14 cellular contexts compared by ENCODE assay signal in the genomic region with DNA sequence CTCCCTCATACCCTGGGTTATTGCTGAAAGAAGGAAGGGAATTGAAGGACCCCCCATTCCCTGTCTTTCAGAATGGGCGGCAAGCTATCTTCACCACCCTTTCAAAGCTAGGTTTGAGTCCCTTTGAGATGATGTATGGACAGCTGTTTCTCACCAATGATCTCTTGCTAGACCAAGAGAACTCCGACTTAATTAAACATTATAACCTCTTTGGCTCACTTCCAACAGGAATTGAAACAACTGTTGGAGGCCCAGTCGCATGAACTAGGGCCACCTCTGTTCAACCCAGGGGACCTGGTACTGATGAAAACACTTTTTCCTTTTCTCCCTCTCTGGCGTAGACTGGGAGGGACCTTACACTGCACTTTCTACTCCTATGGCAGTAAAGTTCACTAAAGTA.
"Had no signal": no experiment of that assay in that cellular context is flagged by ENCODE, and none has a peak within 500 bp of the region (broad histone marks: within the 10 kb centered on the region; RNA-seq: fewer than 3 reads in every experiment).

No MANE protein-coding gene starts in this region.

- ATAC-seq: effector memory CD8-positive, alpha-beta T cell; gastroesophageal sphincter; left lobe of liver; mucosa of descending colon; naive thymus-derived CD8-positive, alpha-beta T cell; sciatic nerve; stimulated activated memory B cell treated with anti-CD40 and anti-IgM and Interleukin-4, amounts not matched to agents 10 μg/mL and 1 μg/mL and 100 μg/mL, for 72 hours had no signal

- H3K4me1 ChIP-seq: gastroesophageal sphincter, tibial artery, upper lobe of left lung had no signal

- H3K4me3 ChIP-seq: esophagus squamous epithelium, gastroesophageal sphincter, mucosa of descending colon, spleen, tibial artery, upper lobe of left lung had no signal

- DNase-seq: effector memory CD8-positive, alpha-beta T cell; esophagus squamous epithelium; naive thymus-derived CD8-positive, alpha-beta T cell; spleen; stimulated activated CD4-positive, alpha-beta T cell treated with anti-CD3 and anti-CD28 coated beads, Interleukin-1b, Interleukin-23, amount 100 ng/mL, for 48 hours; stimulated activated CD4-positive, alpha-beta T cell treated with anti-CD3 and anti-CD28 coated beads, Interleukin-4, amount 100 ng/mL, for 24 hours; tibial artery had no signal

- H3K36me3 ChIP-seq: esophagus squamous epithelium, gastroesophageal sphincter, neutrophil, spleen, tibial artery, upper lobe of left lung had no signal

- H3K27me3 ChIP-seq: esophagus squamous epithelium, gastroesophageal sphincter, neutrophil, tibial artery, upper lobe of left lung had no signal

- H3K27ac ChIP-seq: esophagus squamous epithelium, gastroesophageal sphincter, neutrophil, spleen, tibial artery, upper lobe of left lung had no signal

- H3K9me3 ChIP-seq: neutrophil had no signal
